9 cellular contexts compared by ENCODE assay signal in the genomic region with DNA sequence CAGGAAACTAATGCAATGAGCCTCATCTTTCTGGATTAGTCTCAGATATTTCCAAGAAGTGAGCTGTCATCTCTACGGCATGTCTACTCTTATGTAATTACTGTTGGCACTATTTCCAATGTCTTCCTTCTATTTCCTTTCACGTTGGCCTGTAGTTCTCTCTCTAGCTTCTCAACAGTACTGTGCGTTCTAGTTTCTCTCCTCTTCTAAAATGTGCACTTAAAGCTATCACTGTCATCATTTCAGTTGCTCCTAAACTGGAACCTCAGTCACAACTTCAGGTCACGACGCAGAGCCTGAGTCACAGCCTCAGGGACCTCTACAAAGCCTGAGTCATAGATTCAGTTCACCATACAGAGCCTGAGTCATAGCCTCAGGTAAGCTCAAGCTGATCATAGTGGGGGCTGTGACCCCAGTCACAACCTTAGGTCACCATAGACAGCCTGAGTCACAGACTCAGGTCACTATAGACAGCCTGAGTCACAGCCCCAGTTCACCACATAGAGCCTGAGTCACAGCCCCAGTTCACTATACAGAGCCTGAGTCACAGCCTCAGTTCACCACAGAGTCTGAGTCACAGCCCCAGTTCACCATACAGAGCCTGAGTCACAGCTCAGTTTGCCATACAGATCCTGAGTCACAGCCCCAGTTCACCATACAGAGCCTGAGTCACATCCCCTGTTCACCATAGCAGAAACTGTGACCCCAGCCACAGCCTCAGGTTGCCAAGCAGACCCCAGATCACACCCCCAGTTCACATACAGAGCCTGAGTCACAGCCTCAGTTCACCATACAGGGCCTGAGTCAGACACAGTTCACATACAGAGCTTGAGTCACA. TPM values are rescaled to one million over a fixed set of nuclear protein-coding genes. Genes with fewer than 3 reads are reported as not detected.
DNase-seq lines count a peak whose midpoint lies in the region; FAIRE-seq and TF ChIP-seq lines count a peak whose summit lies in the region.
"Had no signal": no experiment of that assay in that cellular context is flagged by ENCODE, and none has a peak within 500 bp of the region (broad histone marks: within the 10 kb centered on the region; RNA-seq: fewer than 3 reads in every experiment).

No MANE protein-coding gene starts in this region.

- TF ChIP-seq POLR2A in GM12891 (IDR thresholded peaks at IDR 0.05; ENCODE audit: low read depth, low read length): no peak

- TF ChIP-seq CTCF in fibroblast of lung (conservative IDR thresholded peaks at IDR 0.05 in 1 of 2, IDR thresholded peaks at IDR 0.05 in 1 of 2; ENCODE audit: low read depth in 1 of 2, low read length in 2 of 2): no peak
- TF ChIP-seq CTCF in smooth muscle cell (IDR thresholded peaks at IDR 0.05; ENCODE audit: borderline replicate concordance, insufficient read depth, poor library complexity, severe bottlenecking): no peak

- H3K9me3 Mint-ChIP-seq in activated CD4-positive, alpha-beta T cell treated with anti-CD3 and anti-CD28 coated beads, Interleukin-2, amount 10 ng/mL, durations not matched to agents 7 days and 5 days: peaks cover 14% of the 10 kb centered on the region

- CTCF ChIA-PET in activated CD4-positive, alpha-beta T cell treated with anti-CD3 and anti-CD28 coated beads, Interleukin-2, amount 10 ng/mL, durations not matched to agents 7 days and 5 days (lab: Charles Lee): interaction anchor here (0.8 kb wide), 1 partner anchor 29 kb away, joined by 3 read pairs; no protein-coding TSS in a partner anchor

- no peaks in the 10 kb centered on the region for H3K79me2 ChIP-seq in fibroblast of lung (ENCODE audit: control insufficient read depth, insufficient read depth, low read length)
- H3K79me2 ChIP-seq in smooth muscle cell (ENCODE audit: low read depth): no peaks in the 10 kb centered on the region

- H3K4me2 ChIP-seq in fibroblast of lung (ENCODE audit: extremely low read depth, insufficient read depth, low read length) (no peak overlapping the region), smooth muscle cell (no peak overlapping the region)

- no peak for FAIRE-seq in GM12891 (lab: Jason Lieb, UNC)

- 44% methylated on average over 5 of the region's 5 CpGs for WGBS in smooth muscle cell (ENCODE audit: low lambda C conversion rate)

- no peak overlapping the region for H3K27ac Mint-ChIP-seq in activated CD4-positive, alpha-beta T cell treated with anti-CD3 and anti-CD28 coated beads, Interleukin-2, amount 10 ng/mL, durations not matched to agents 7 days and 5 days

- H3K4me3 Mint-ChIP-seq in activated CD4-positive, alpha-beta T cell treated with anti-CD3 and anti-CD28 coated beads, Interleukin-2, amount 10 ng/mL, durations not matched to agents 7 days and 5 days: no peak overlapping the region

- no peak overlapping the region for H3K4me3 ChIP-seq in fibroblast of lung (replicated peaks in 1 of 4; ENCODE audit: control extremely low read depth in 1 of 4, insufficient read depth in 1 of 4, low read depth in 3 of 4, low read length in 4 of 4)
- no peak overlapping the region for H3K4me3 ChIP-seq in smooth muscle cell

- peaks cover 4% of the 10 kb centered on the region for H3K27me3 Mint-ChIP-seq in activated CD4-positive, alpha-beta T cell treated with anti-CD3 and anti-CD28 coated beads, Interleukin-2, amount 10 ng/mL, durations not matched to agents 7 days and 5 days

- peaks cover 23% of the 10 kb centered on the region for H3F3A ChIP-seq in smooth muscle cell (ENCODE audit: low read depth)

- H3K27ac ChIP-seq in fibroblast of lung (ENCODE audit: insufficient read depth, low read length) (peak overlapping the region; percentile 38), smooth muscle cell (ENCODE audit: low read depth) (peak overlapping the region; percentile 97)
- H3K27ac ChIP-seq: HL-60 had no signal

- H3K9ac ChIP-seq in fibroblast of lung (ENCODE audit: insufficient read depth, low read length) (no peak overlapping the region), smooth muscle cell (ENCODE audit: low read depth) (peak overlapping the region; percentile 81)

- DNase-seq in H4 (ENCODE audit: low spot score) (peak; percentile 39), fibroblast of lung (ENCODE audit: low read depth in 2 of 2) (peak; percentile 39 to 86), smooth muscle cell (lab: John Stamatoyannopoulos, UW; ENCODE audit: unreplicated experiment) (no peak), ureter (ENCODE audit: low spot score) (no peak), GM12891 (ENCODE audit: insufficient read length, low spot score) (no peak), DMS 273 (lab: John Stamatoyannopoulos, UW; ENCODE audit: unreplicated experiment) (no peak), NCI-H1417 treated with DMSO at 0.1 percent for 48 hours (lab: John Stamatoyannopoulos, UW) (no peak)
- DNase-seq in activated CD4-positive, alpha-beta T cell treated with anti-CD3 and anti-CD28 coated beads, Interleukin-2, amount 10 ng/mL, durations not matched to agents 7 days and 5 days: peak; percentile 22

- H2AFZ ChIP-seq in fibroblast of lung (ENCODE audit: low read length) (no peak overlapping the region), smooth muscle cell (ENCODE audit: low read depth) (no peak overlapping the region)

- no peaks in the 10 kb centered on the region for H3K27me3 ChIP-seq in fibroblast of lung (ENCODE audit: control insufficient read depth, insufficient read depth, low read length)
- no peaks in the 10 kb centered on the region for H3K27me3 ChIP-seq in smooth muscle cell (ENCODE audit: low read depth)

- H3K36me3 ChIP-seq in fibroblast of lung (ENCODE audit: control insufficient read depth, insufficient read depth, low read length) (no peaks in the 10 kb centered on the region), smooth muscle cell (ENCODE audit: low read depth) (no peaks in the 10 kb centered on the region)

- H3K9me3 ChIP-seq in fibroblast of lung (ENCODE audit: control insufficient read depth, insufficient read depth, low read depth, low read length) (peaks cover 2% of the 10 kb centered on the region), smooth muscle cell (replicated peaks; ENCODE audit: low read depth) (no peaks in the 10 kb centered on the region)

- H4K20me1 ChIP-seq in fibroblast of lung (ENCODE audit: control insufficient read depth, extremely low read depth, insufficient read depth, low read length): no peaks in the 10 kb centered on the region
- H4K20me1 ChIP-seq in smooth muscle cell (ENCODE audit: low read depth): no peaks in the 10 kb centered on the region

- H3K4me1 Mint-ChIP-seq in activated CD4-positive, alpha-beta T cell treated with anti-CD3 and anti-CD28 coated beads, Interleukin-2, amount 10 ng/mL, durations not matched to agents 7 days and 5 days: peaks cover 9% of the 10 kb centered on the region

- POLR2A ChIA-PET in activated CD4-positive, alpha-beta T cell treated with anti-CD3 and anti-CD28 coated beads, Interleukin-2, amount 10 ng/mL, durations not matched to agents 7 days and 5 days (lab: Charles Lee): no interaction called here

- H3K4me1 ChIP-seq in fibroblast of lung (ENCODE audit: control insufficient read depth, extremely low read depth, insufficient read depth, low read length) (no peaks in the 10 kb centered on the region), smooth muscle cell (ENCODE audit: low read depth) (no peaks in the 10 kb centered on the region)

- peaks cover 2% of the 10 kb centered on the region for H3K36me3 Mint-ChIP-seq in activated CD4-positive, alpha-beta T cell treated with anti-CD3 and anti-CD28 coated beads, Interleukin-2, amount 10 ng/mL, durations not matched to agents 7 days and 5 days (ENCODE audit: low read depth)

TF ChIP-seq in GM12891, 5 proteins besides CTCF, POLR2A, EP300 and RAD21:
- TF ChIP-seq PAX5 (IDR thresholded peaks at IDR 0.05; ENCODE audit: insufficient read depth, low read length, severe bottlenecking) (no peak), POU2F2 (IDR thresholded peaks at IDR 0.05; ENCODE audit: low read depth, low read length) (no peak), TAF1 (IDR thresholded peaks at IDR 0.05; ENCODE audit: low read depth, low read length) (no peak), SPI1 (IDR thresholded peaks at IDR 0.05; ENCODE audit: low read depth, low read length) (no peak), POLR2AphosphoS5 (IDR thresholded peaks at IDR 0.05; ENCODE audit: low read depth, low read length) (no peak)
TF ChIP-seq in GM12891: peak in this region for 0.

RNA-seq across cellular contexts. Expression of a gene that starts 13.0 kb away (rescaled TPM):
- 0.37 and 0.47 TPM in 2 replicates for total RNA-seq in H4 (2014; rRNA removed; shearing (Covaris generic))
- total RNA-seq in activated CD4-positive, alpha-beta T cell treated with anti-CD3 and anti-CD28 coated beads, Interleukin-2, amount 10 ng/mL, durations not matched to agents 7 days and 5 days: under 1 TPM; 0.32 to 0.40 TPM
- total RNA-seq in fibroblast of lung: 1.0 and 5.3 TPM in 2 replicates
- polyA plus RNA-seq in fibroblast of lung: 1.0 and 2.7 TPM in 2 replicates
- 0.89 and 2.8 TPM in 2 replicates for polyA plus RNA-seq in fibroblast of lung (2012)
- polyA minus RNA-seq in fibroblast of lung (ENCODE audit: low replicate concordance): 0.31 and 5.8 TPM in 2 replicates
- total RNA-seq in smooth muscle cell: 1.1 and 2.6 TPM in 2 replicates
- 0.03 and 0.76 TPM in 2 replicates for polyA plus RNA-seq in smooth muscle cell
- total RNA-seq in ureter: 2.7 TPM
- not detected for polyA plus RNA-seq in GM12891 (2012; ENCODE audit: low read depth, missing spikeins)

Comparison
In these comparisons a context has a peak if more than half of its experiments do, and no peak if none do; other contexts are left out.
1. DNase-seq: peak in H4 (single experiment), activated CD4-positive, alpha-beta T cell treated with anti-CD3 and anti-CD28 coated beads, Interleukin-2, amount 10 ng/mL, durations not matched to agents 7 days and 5 days (single experiment) and fibroblast of lung (2 of 2); none in smooth muscle cell (single experiment), ureter (single experiment), GM12891 (single experiment), DMS 273 (single experiment) and NCI-H1417 treated with DMSO at 0.1 percent for 48 hours (single experiment).